Comparison of ENCODE assay signal across 16 cellular contexts in genomic region chr1:64047549-64047969, GRCh38.
DNase-seq lines count a peak whose midpoint lies in the region; ATAC-seq and TF ChIP-seq lines count a peak whose summit lies in the region.
"Had no signal": no experiment of that assay in that cellular context is flagged by ENCODE, and none has a peak within 500 bp of the region (broad histone marks: within the 10 kb centered on the region; RNA-seq: fewer than 3 reads in every experiment).

No MANE protein-coding gene starts in this region.

- intact Hi-C loops in tibial artery (cut with DNase I; ENCODE audit: low total_unique reads), result no loop called here
- intact Hi-C loops in prostate gland (cut with DNase I), result no loop called here

- no peak for TF ChIP-seq CTCF in WERI-Rb-1 (IDR thresholded peaks at IDR 0.05; ENCODE audit: low read depth, low read length)
- TF ChIP-seq CTCF in tibial artery (IDR thresholded peaks at IDR 0.05), result no peak
- TF ChIP-seq CTCF in prostate gland (IDR thresholded peaks at IDR 0.05), result no peak
- no peak for TF ChIP-seq CTCF in nephron progenitor cell (IDR thresholded peaks at IDR 0.05)

- H3K36me3 Mint-ChIP-seq in nephron progenitor cell (ENCODE audit: low read depth), result no peaks in the 10 kb centered on the region
- H3K36me3 Mint-ChIP-seq: CD4-positive, alpha-beta memory T cell; IgD-negative memory B cell had no signal

- DNase-seq in NCI-H82 (lab: John Stamatoyannopoulos, UW) (peak; percentile 60), NCI-H82 treated with DMSO at 0.1 percent for 48 hours (lab: John Stamatoyannopoulos, UW; ENCODE audit: unreplicated experiment) (no peak), NCI-H1694 treated with DMSO at 0.1 percent for 48 hours (lab: John Stamatoyannopoulos, UW) (peak; percentile 13), WERI-Rb-1 (no peak), tibial artery (no peak), prostate gland (ENCODE audit: low spot score) (no peak), nephron progenitor cell (no peak)
- DNase-seq: BE2C; CD4-positive, alpha-beta memory T cell; DMS53; GF-D8; GOT3; H9 had no signal

- no peaks in the 10 kb centered on the region for H3K27me3 ChIP-seq in WERI-Rb-1 (ENCODE audit: insufficient read depth, low read depth, severe bottlenecking)
- no peaks in the 10 kb centered on the region for H3K27me3 ChIP-seq in tibial artery
- no peaks in the 10 kb centered on the region for H3K27me3 ChIP-seq in prostate gland (replicated peaks; ENCODE audit: insufficient read depth)
- H3K27me3 ChIP-seq: BE2C had no signal

- ATAC-seq in GM18517 (IDR thresholded peaks at IDR 0.05; ENCODE audit: unreplicated experiment), result no peak

- H3K9me3 Mint-ChIP-seq in nephron progenitor cell, result no peaks in the 10 kb centered on the region
- H3K9me3 Mint-ChIP-seq: H9 had no signal

- TF ChIP-seq POLR2A in prostate gland (IDR thresholded peaks at IDR 0.05), result no peak

- no peak overlapping the region for H3K27ac Mint-ChIP-seq in nephron progenitor cell
- H3K27ac Mint-ChIP-seq: CD4-positive, alpha-beta memory T cell; IgD-negative memory B cell had no signal

- H3K27me3 Mint-ChIP-seq in nephron progenitor cell (ENCODE audit: low read depth, poor library complexity), result peaks cover 2% of the 10 kb centered on the region
- H3K27me3 Mint-ChIP-seq: IgD-negative memory B cell had no signal

- no peaks in the 10 kb centered on the region for H3K9me3 ChIP-seq in WERI-Rb-1 (ENCODE audit: severe bottlenecking)
- no peaks in the 10 kb centered on the region for H3K9me3 ChIP-seq in tibial artery
- no peaks in the 10 kb centered on the region for H3K9me3 ChIP-seq in prostate gland
- H3K9me3 ChIP-seq: BE2C had no signal

- H3K36me3 ChIP-seq in WERI-Rb-1, result no peaks in the 10 kb centered on the region
- no peaks in the 10 kb centered on the region for H3K36me3 ChIP-seq in tibial artery
- no peaks in the 10 kb centered on the region for H3K36me3 ChIP-seq in prostate gland
- H3K36me3 ChIP-seq: BE2C had no signal

- peaks cover 21% of the 10 kb centered on the region for H3K4me1 Mint-ChIP-seq in nephron progenitor cell
- H3K4me1 Mint-ChIP-seq: CD4-positive, alpha-beta memory T cell; IgD-negative memory B cell had no signal

- WGBS in prostate gland, result 56% methylated on average over 1 of the region's 1 CpG

- peak overlapping the region; percentile 13; the same call in 1 of the 2 replicates for H3K27ac ChIP-seq in WERI-Rb-1
- H3K27ac ChIP-seq in tibial artery, result peak overlapping the region; percentile 30 to 83
- no peak overlapping the region for H3K27ac ChIP-seq in prostate gland
- H3K27ac ChIP-seq: C4-2B had no signal

- H3K4me1 ChIP-seq in tibial artery (peaks cover 0 to 49% (median 16%) of the 10 kb centered on the region in 4 donors), prostate gland (replicated peaks) (no peaks in the 10 kb centered on the region)
- H3K4me1 ChIP-seq: BE2C had no signal

- H3K4me3 ChIP-seq in WERI-Rb-1 (ENCODE audit: low read depth, low read length), result no peak overlapping the region
- H3K4me3 ChIP-seq in tibial artery, result no peak overlapping the region
- H3K4me3 ChIP-seq in prostate gland, result no peak overlapping the region

- no peak overlapping the region for H3K4me3 Mint-ChIP-seq in nephron progenitor cell
- H3K4me3 Mint-ChIP-seq: CD4-positive, alpha-beta memory T cell; H9; IgD-negative memory B cell had no signal

Comparison
In these comparisons a context has a peak if more than half of its experiments do, and no peak if none do; other contexts are left out.
1. DNase-seq: peak in NCI-H82 (single experiment) and NCI-H1694 treated with DMSO at 0.1 percent for 48 hours (single experiment); none in NCI-H82 treated with DMSO at 0.1 percent for 48 hours (single experiment), WERI-Rb-1 (single experiment), tibial artery (0 of 2), prostate gland (single experiment) and nephron progenitor cell (single experiment).
2. H3K27ac ChIP-seq: peak in WERI-Rb-1 (single experiment) and tibial artery (2 of 2); none in prostate gland (0 of 2).